In the genomic region with DNA sequence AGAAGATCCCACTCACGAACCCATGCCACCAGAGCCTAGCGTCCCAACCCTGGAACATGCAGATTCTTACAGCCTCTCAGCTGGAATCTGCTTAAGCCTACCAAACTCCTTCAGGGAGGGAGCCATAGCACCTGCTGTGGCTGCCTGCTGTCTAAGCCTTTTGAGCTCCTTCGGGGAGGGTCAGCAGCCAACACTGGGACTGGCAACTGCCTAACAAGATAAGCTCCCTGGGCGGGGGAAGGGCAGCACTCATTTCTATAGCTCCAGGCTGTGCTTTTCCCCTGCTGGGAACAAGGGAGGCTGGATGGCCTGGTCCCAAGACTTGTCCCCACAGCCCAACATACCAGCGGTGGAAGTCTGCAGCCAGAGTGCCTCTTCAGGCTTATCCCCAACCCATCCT, we compare ENCODE assay signal across 25 cellular contexts.
"Had no signal": no experiment of that assay in that cellular context is flagged by ENCODE, and none has a peak within 500 bp of the region (broad histone marks: within the 10 kb centered on the region; RNA-seq: fewer than 3 reads in every experiment).

No MANE protein-coding gene starts in this region.

- H3K27me3 ChIP-seq: gastroesophageal sphincter, heart right ventricle, ovary, sigmoid colon, testis, tibial artery had no signal

- DNase-seq: cortex of kidney; effector CD4-positive, alpha-beta T cell; foreskin fibroblast; heart right ventricle; hippocampal formation; left ventricle myocardium superior; lower lobe of right lung; mucosa of descending colon; naive B cell; nucleus accumbens; ovary; psoas muscle; right cardiac atrium; sigmoid colon; stimulated activated CD4-positive, alpha-beta T cell treated with anti-CD3 and anti-CD28 coated beads, Interleukin-4, amount 100 ng/mL, for 4 hours; stimulated activated naive CD8-positive, alpha-beta T cell treated with anti-CD3 and anti-CD28 coated beads, Interleukin-15, Interleukin-2, amounts not matched to agents 100 U/mL and 50 U/mL, for 24 hours; substantia nigra; testis; tibial artery had no signal

- H3K9me3 ChIP-seq: gastroesophageal sphincter, lower lobe of right lung, mucosa of descending colon, ovary, psoas muscle, testis, tibial artery had no signal

- ATAC-seq: esophagus mucosa; gastroesophageal sphincter; heart right ventricle; left ventricle myocardium superior; lower lobe of right lung; mucosa of descending colon; natural killer cell treated with Interleukin-12 subunit alpha and Interleukin-12 subunit beta and Interleukin-15 and Interleukin-18, amount 100 ng/mL, for 72 hours; psoas muscle; right cardiac atrium; stimulated activated memory B cell treated with anti-CD40 and anti-IgM and Interleukin-4, amounts not matched to agents 10 μg/mL and 1 μg/mL and 100 μg/mL, for 72 hours; stimulated activated naive CD8-positive, alpha-beta T cell treated with anti-CD3 and anti-CD28 coated beads, Interleukin-15, Interleukin-2, amounts not matched to agents 100 U/mL and 50 U/mL, for 24 hours had no signal

- H3K36me3 ChIP-seq: gastroesophageal sphincter, heart right ventricle, lower lobe of right lung, ovary, sigmoid colon, tibial artery had no signal

- H3K4me3 ChIP-seq: gastroesophageal sphincter, heart right ventricle, lower lobe of right lung, mucosa of descending colon, ovary, psoas muscle, sigmoid colon, tibial artery had no signal

- FAIRE-seq: keratinocyte had no signal

- H3K27ac ChIP-seq: epithelial cell of prostate, gastroesophageal sphincter, heart right ventricle, lower lobe of right lung, ovary, psoas muscle, sigmoid colon, testis, tibial artery had no signal

- H3K4me1 ChIP-seq: gastroesophageal sphincter, heart right ventricle, psoas muscle, sigmoid colon, testis, tibial artery had no signal
